ENCODE assay signal across 12 cellular contexts in the genomic region with DNA sequence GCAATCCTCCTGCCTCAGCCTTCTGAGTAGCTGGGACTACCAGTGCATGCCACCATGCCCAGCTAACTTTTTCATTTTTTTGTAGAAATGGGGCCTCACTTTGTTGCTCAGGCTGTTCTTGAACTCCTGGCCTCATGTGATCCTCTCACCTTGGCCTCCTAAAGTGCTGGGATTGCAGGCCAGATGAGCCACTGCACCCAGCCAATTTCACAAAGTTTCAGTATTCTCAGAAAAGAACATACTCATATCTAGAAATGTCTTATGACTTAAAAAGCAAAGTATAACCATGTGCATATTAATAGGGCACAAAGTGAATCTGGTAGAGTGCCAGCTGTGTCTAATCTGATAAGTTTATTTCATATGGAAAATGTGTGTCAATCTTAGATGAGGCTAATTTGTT.
A peak's percentile ranks its signal among the peaks of the same experiment; 100 is the strongest.
DNase-seq lines count a peak whose midpoint lies in the region; ATAC-seq and TF ChIP-seq lines count a peak whose summit lies in the region.
"Had no signal": no experiment of that assay in that cellular context is flagged by ENCODE, and none has a peak within 500 bp of the region (broad histone marks: within the 10 kb centered on the region; RNA-seq: fewer than 3 reads in every experiment).

No MANE protein-coding gene starts in this region.

- TF ChIP-seq POLR2A in erythroblast (IDR thresholded peaks at IDR 0.05; ENCODE audit: low read length) = no peak

- peak; percentile 1 for DNase-seq in stimulated activated CD4-positive, alpha-beta T cell treated with anti-CD3 and anti-CD28 coated beads, Interleukin-12 subunit alpha, Interleukin-12 subunit beta, amount 100 ng/mL, for 4 hours
- no peak for DNase-seq in stimulated activated CD4-positive, alpha-beta T cell treated with anti-CD3 and anti-CD28 coated beads, Interleukin-4, amount 100 ng/mL, for 4 hours
- DNase-seq in erythroblast (lab: John Stamatoyannopoulos, UW) = peak; percentile 43 to 71
- DNase-seq in NCI-H2227 (lab: John Stamatoyannopoulos, UW; ENCODE audit: unreplicated experiment) = no peak
- no peak for DNase-seq in HPDE6-E6E7 (ENCODE audit: extremely low spot score)
- DNase-seq in AG20443 (ENCODE audit: low spot score) = no peak
- DNase-seq: AML-193; central memory CD4-positive, alpha-beta T cell; DND-41; PC-9 had no signal

- ATAC-seq in HG03442 (IDR thresholded peaks at IDR 0.05; ENCODE audit: unreplicated experiment) = peak; percentile 53
- no peak for ATAC-seq in GM21381 (IDR thresholded peaks at IDR 0.05; ENCODE audit: unreplicated experiment)

Comparison
In these comparisons a context has a peak if more than half of its experiments do, and no peak if none do; other contexts are left out.
1. DNase-seq: peak in stimulated activated CD4-positive, alpha-beta T cell treated with anti-CD3 and anti-CD28 coated beads, Interleukin-12 subunit alpha, Interleukin-12 subunit beta, amount 100 ng/mL, for 4 hours (single experiment) and erythroblast (2 of 2); none in stimulated activated CD4-positive, alpha-beta T cell treated with anti-CD3 and anti-CD28 coated beads, Interleukin-4, amount 100 ng/mL, for 4 hours (0 of 2), NCI-H2227 (single experiment), HPDE6-E6E7 (single experiment) and AG20443 (single experiment).